Comparison of ENCODE assay signal across 13 cellular contexts in genomic region chr2:42867093-42868065, GRCh38.
DNase-seq lines count a peak whose midpoint lies in the region; ATAC-seq, FAIRE-seq and TF ChIP-seq lines count a peak whose summit lies in the region.
"Had no signal": no experiment of that assay in that cellular context is flagged by ENCODE, and none has a peak within 500 bp of the region (broad histone marks: within the 10 kb centered on the region; RNA-seq: fewer than 3 reads in every experiment).

No MANE protein-coding gene starts in this region.

- peak overlapping the region; percentile 79 to 92 for H3K27ac ChIP-seq in esophagus (ENCODE audit: low read depth in 2 of 2, low read length in 1 of 2)
- H3K27ac ChIP-seq in kidney (ENCODE audit: low read depth in 2 of 2, low read length in 2 of 2): peak overlapping the region; percentile 48 to 51
- peak overlapping the region; percentile 53 to 68 for H3K27ac ChIP-seq in prostate gland
- H3K27ac ChIP-seq in uterus: peak overlapping the region; percentile 88
- H3K27ac ChIP-seq: BLaER1 had no signal

- ATAC-seq in HG02623 (IDR thresholded peaks at IDR 0.05; ENCODE audit: unreplicated experiment): no peak
- ATAC-seq in GM21576 (IDR thresholded peaks at IDR 0.05; ENCODE audit: unreplicated experiment): no peak

- H3K4me3 ChIP-seq in esophagus (ENCODE audit: low read depth in 1 of 2, low read length in 2 of 2) (no peak overlapping the region), kidney (ENCODE audit: low read length in 2 of 2) (no peak overlapping the region), prostate gland (no peak overlapping the region), uterus (no peak overlapping the region)
- H3K4me3 ChIP-seq: BLaER1 had no signal

- H3K4me1 ChIP-seq in esophagus (ENCODE audit: control insufficient read depth in 2 of 2, insufficient read depth in 2 of 2, low read length in 1 of 2) (peaks cover 2 to 8% of the 10 kb centered on the region in 2 donors), kidney (ENCODE audit: control insufficient read depth in 1 of 2, insufficient read depth in 1 of 2, low read depth in 1 of 2, low read length in 2 of 2) (peaks cover 3 to 5% of the 10 kb centered on the region in 2 donors), prostate gland (replicated peaks) (no peaks in the 10 kb centered on the region), uterus (peaks cover 7 to 8% of the 10 kb centered on the region in 2 donors)

- no peaks in the 10 kb centered on the region for H3K9me3 ChIP-seq in esophagus (ENCODE audit: control insufficient read depth in 2 of 2, insufficient read depth in 1 of 2, low read depth in 1 of 2, low read length in 1 of 2)
- H3K9me3 ChIP-seq in kidney (ENCODE audit: control insufficient read depth in 1 of 2, low read length in 2 of 2): peaks cover 0 to 10% of the 10 kb centered on the region in 2 donors
- no peaks in the 10 kb centered on the region for H3K9me3 ChIP-seq in prostate gland
- no peaks in the 10 kb centered on the region for H3K9me3 ChIP-seq in uterus

- DNase-seq in kidney: no peak
- peak; percentile 75 for DNase-seq in prostate gland (ENCODE audit: low spot score)
- DNase-seq in uterus: no peak
- DNase-seq in Kasumi-1 (lab: John Stamatoyannopoulos, UW): no peak
- DNase-seq: activated naive CD4-positive, alpha-beta T cell treated with anti-CD3 and anti-CD28 coated beads, Interleukin-2, amount 10 ng/mL, durations not matched to agents 7 days and 5 days; endodermal cell; NCI-H2081; NCI-H69; stimulated activated CD4-positive, alpha-beta T cell treated with anti-CD3 and anti-CD28 coated beads, Interleukin-4, amount 100 ng/mL, for 24 hours had no signal

- TF ChIP-seq POLR2A in prostate gland (IDR thresholded peaks at IDR 0.05) (no peak), uterus (IDR thresholded peaks at IDR 0.05) (no peak)

- H3K36me3 ChIP-seq in esophagus (ENCODE audit: control insufficient read depth in 2 of 2, insufficient read depth in 2 of 2, low read length in 1 of 2) (no peaks in the 10 kb centered on the region), kidney (ENCODE audit: control insufficient read depth in 1 of 2, insufficient read depth in 2 of 2, low read length in 2 of 2) (no peaks in the 10 kb centered on the region), prostate gland (no peaks in the 10 kb centered on the region), uterus (no peaks in the 10 kb centered on the region)
- H3K36me3 ChIP-seq: BLaER1 had no signal

- H3K9ac ChIP-seq in kidney (ENCODE audit: low read length in 2 of 2): peak overlapping the region in 1 of 2 donors; percentile 29
- H3K9ac ChIP-seq: BLaER1 had no signal

- TF ChIP-seq CTCF in kidney (IDR thresholded peaks at IDR 0.05; ENCODE audit: borderline replicate concordance, extremely low read depth, insufficient read depth) (no peak), prostate gland (IDR thresholded peaks at IDR 0.05) (no peak), uterus (IDR thresholded peaks at IDR 0.05) (no peak)

- FAIRE-seq in kidney (lab: Jason Lieb, UNC): no peak

- intact Hi-C loops in kidney (cut with DNase I): no loop called here
- intact Hi-C loops in prostate gland (cut with DNase I): loop anchor here (5.0 kb wide), 2 partner anchors 35 to 60 kb away; no protein-coding TSS in a partner anchor
- intact Hi-C loops in uterus (cut with DNase I; ENCODE audit: low total_unique reads): no loop called here

- 39 to 50% methylated on average over 11 of the region's 11 CpGs for WGBS in esophagus, 2 donors
- 39% methylated on average over 11 of the region's 11 CpGs for WGBS in prostate gland

- H3K27me3 ChIP-seq in esophagus (ENCODE audit: control insufficient read depth in 1 of 2, insufficient read depth in 2 of 2, low read length in 2 of 2) (no peaks in the 10 kb centered on the region), prostate gland (replicated peaks; ENCODE audit: insufficient read depth) (no peaks in the 10 kb centered on the region), uterus (no peaks in the 10 kb centered on the region)
- H3K27me3 ChIP-seq: BLaER1 had no signal
